In genomic region chr5:34498582-34498981, GRCh38 we compare ENCODE assay signal across 10 cellular contexts.
A peak's percentile ranks its signal among the peaks of the same experiment; 100 is the strongest.
DNase-seq lines count a peak whose midpoint lies in the region; ATAC-seq, FAIRE-seq and TF ChIP-seq lines count a peak whose summit lies in the region.
"Had no signal": no experiment of that assay in that cellular context is flagged by ENCODE, and none has a peak within 500 bp of the region (broad histone marks: within the 10 kb centered on the region; RNA-seq: fewer than 3 reads in every experiment).

No MANE protein-coding gene starts in this region.

- ATAC-seq in GM18517 (IDR thresholded peaks at IDR 0.05; ENCODE audit: unreplicated experiment) = no peak
- ATAC-seq in Right ventricle myocardium inferior = no peak

- no peaks in the 10 kb centered on the region for H4K20me1 ChIP-seq in BLaER1
- no peaks in the 10 kb centered on the region for H4K20me1 ChIP-seq in endothelial cell of umbilical vein (replicated peaks; ENCODE audit: control insufficient read depth, extremely low read depth, insufficient read depth, low read length)

- H3K4me3 ChIP-seq in BLaER1 (no peak overlapping the region), endothelial cell of umbilical vein (replicated peaks in 1 of 3; ENCODE audit: insufficient read depth in 1 of 3, low read depth in 1 of 3, low read length in 3 of 3) (no peak overlapping the region), neuronal stem cell (ENCODE audit: low read length in 2 of 2) (no peak overlapping the region)

- dilution Hi-C loops in endothelial cell of umbilical vein (cut with MboI; ENCODE audit: extremely low pct_ligation_motif_present, low sequenced_read_pairs) = loop anchor here (25.0 kb wide), 1 partner anchor 414 kb away; the partner anchor contains the start of genes BRIX1 and RAD1

- no peak for TF ChIP-seq CTCF in endothelial cell of umbilical vein (IDR thresholded peaks at IDR 0.05; ENCODE audit: extremely low read depth in 1 of 2, insufficient read depth in 1 of 2, low read depth in 1 of 2, low read length in 2 of 2)

- H3K9me3 ChIP-seq in BLaER1 (no peaks in the 10 kb centered on the region), endothelial cell of umbilical vein (replicated peaks; ENCODE audit: control insufficient read depth, insufficient read depth, low read length) (no peaks in the 10 kb centered on the region), neuronal stem cell (replicated peaks in 1 of 2; ENCODE audit: control insufficient read depth in 2 of 2, insufficient read depth in 1 of 2, low read depth in 1 of 2, low read length in 2 of 2) (no peaks in the 10 kb centered on the region)

- H3K27me3 ChIP-seq in BLaER1 = no peaks in the 10 kb centered on the region
- no peaks in the 10 kb centered on the region for H3K27me3 ChIP-seq in endothelial cell of umbilical vein (ENCODE audit: control insufficient read depth in 2 of 2, insufficient read depth in 2 of 2, low read length in 2 of 2)
- H3K27me3 ChIP-seq in neuronal stem cell (ENCODE audit: control insufficient read depth in 3 of 3, insufficient read depth in 3 of 3, low read depth in 1 of 3, low read length in 3 of 3) = no peaks in the 10 kb centered on the region

- H3K4ac ChIP-seq in neuronal stem cell (ENCODE audit: low read length) = no peak overlapping the region

- H4K91ac ChIP-seq in neuronal stem cell (ENCODE audit: low read depth, low read length, poor library complexity) = no peak overlapping the region

- H3K27ac ChIP-seq in BLaER1 (peak overlapping the region; percentile 16; the same call in 1 of the 2 replicates), endothelial cell of umbilical vein (ENCODE audit: insufficient read depth, low read depth, low read length) (peak overlapping the region; percentile 90), neuronal stem cell (replicated peaks; ENCODE audit: low read length) (no peak overlapping the region)

- H3K4me2 ChIP-seq in BLaER1 (0 out of 2 replicates have a peak overlapping the region, but pooled peaks have one; percentile 37), endothelial cell of umbilical vein (ENCODE audit: insufficient read depth, low read length) (no peak overlapping the region), neuronal stem cell (ENCODE audit: insufficient read depth, low read length, poor library complexity, severe bottlenecking) (no peak overlapping the region)

- intact Hi-C loops in endothelial cell of umbilical vein (cut with micrococcal nuclease) = loop anchor here (2.0 kb wide), 1 partner anchor 18 kb away; no protein-coding TSS in a partner anchor
- intact Hi-C loops in Right ventricle myocardium inferior (cut with DNase I) = no loop called here

- H2BK120ac ChIP-seq in neuronal stem cell (ENCODE audit: low read depth, low read length) = no peak overlapping the region

- H2AK5ac ChIP-seq in neuronal stem cell (ENCODE audit: low read depth, low read length) = no peak overlapping the region

- H3K79me1 ChIP-seq in neuronal stem cell (ENCODE audit: low read depth, low read length) = no peaks in the 10 kb centered on the region

- no peak overlapping the region for H4K8ac ChIP-seq in neuronal stem cell (ENCODE audit: low read depth, low read length)

- CTCF ChIA-PET in endothelial cell of umbilical vein (lab: Charles Lee) = interaction anchor here (0.6 to 1.6 kb wide), 6 partner anchors 12 to 291 kb away, joined by 3 to 9 read pairs (median 4); partner anchors contain the start of gene RAI14

- H3K9ac ChIP-seq in BLaER1 (no peak overlapping the region), endothelial cell of umbilical vein (replicated peaks; ENCODE audit: extremely low read depth, insufficient read depth, low read length) (no peak overlapping the region), neuronal stem cell (ENCODE audit: low read depth, low read length, poor library complexity) (no peak overlapping the region)

- H3K36me3 ChIP-seq in BLaER1 = no peaks in the 10 kb centered on the region
- H3K36me3 ChIP-seq in endothelial cell of umbilical vein (ENCODE audit: control insufficient read depth in 2 of 2, extremely low read depth in 1 of 2, insufficient read depth in 2 of 2, low read length in 2 of 2) = no peaks in the 10 kb centered on the region
- H3K36me3 ChIP-seq in neuronal stem cell (replicated peaks in 1 of 2; ENCODE audit: control insufficient read depth in 2 of 2, insufficient read depth in 2 of 2, low read length in 2 of 2) = no peaks in the 10 kb centered on the region

- H3K4me1 ChIP-seq in BLaER1 (peaks cover 72% of the 10 kb centered on the region), endothelial cell of umbilical vein (ENCODE audit: control insufficient read depth, extremely low read depth, insufficient read depth, low read length) (peaks cover 18% of the 10 kb centered on the region), neuronal stem cell (ENCODE audit: control insufficient read depth in 2 of 2, insufficient read depth in 1 of 2, low read depth in 1 of 2, low read length in 2 of 2) (peaks cover 0 to 17% of the 10 kb centered on the region in 2 donors)

- no peak overlapping the region for H2BK5ac ChIP-seq in neuronal stem cell (ENCODE audit: low read length)

- H3K18ac ChIP-seq in neuronal stem cell (ENCODE audit: low read length) = no peak overlapping the region

- H3K79me2 ChIP-seq in endothelial cell of umbilical vein (ENCODE audit: control insufficient read depth, insufficient read depth, low read length) = no peaks in the 10 kb centered on the region

- POLR2A ChIA-PET in endothelial cell of umbilical vein (lab: Charles Lee) = no interaction called here

- H3K23ac ChIP-seq in neuronal stem cell (ENCODE audit: low read depth, low read length, poor library complexity) = no peak overlapping the region

- no peak for TF ChIP-seq POLR2A in endothelial cell of umbilical vein (IDR thresholded peaks at IDR 0.05; ENCODE audit: low read depth, low read length)

- H3K14ac ChIP-seq in neuronal stem cell (ENCODE audit: low read length) = no peak overlapping the region

- FAIRE-seq in endothelial cell of umbilical vein (lab: Jason Lieb, UNC) = peak; percentile 31

- no peak overlapping the region for H2BK15ac ChIP-seq in neuronal stem cell (ENCODE audit: low read length)

- no peaks in the 10 kb centered on the region for H3K9me1 ChIP-seq in endothelial cell of umbilical vein (replicated peaks; ENCODE audit: control insufficient read depth, extremely low read depth, insufficient read depth, low read length)

- BruUV-seq in endothelial cell of umbilical vein (replicated peaks; lab: Mats Ljungman, UMichigan) = no TSS peak

- peak overlapping the region; percentile 97 for H2AFZ ChIP-seq in endothelial cell of umbilical vein (ENCODE audit: low read depth, low read length)
- H2AFZ ChIP-seq in neuronal stem cell (ENCODE audit: low read length) = peak overlapping the region; percentile 59

- peak; percentile 51 for DNase-seq in MV-4-11 (lab: John Stamatoyannopoulos, UW)
- no peak for DNase-seq in endothelial cell of umbilical vein (ENCODE audit: low read depth, low spot score)
- DNase-seq in neuronal stem cell (ENCODE audit: low spot score) = no peak
- DNase-seq in NCI-H146 (lab: John Stamatoyannopoulos, UW) = no peak
- DNase-seq in Right ventricle myocardium inferior (ENCODE audit: missing footprints) = no peak
- DNase-seq in activated effector memory CD4-positive, alpha-beta T cell treated with anti-CD3 and anti-CD28 coated beads, Interleukin-2, amount 50 U/mL, for 16 hours = no peak
- DNase-seq: activated effector memory CD4-positive, alpha-beta T cell treated with Interleukin-2 at 50 U/mL for 16 hours; stimulated activated CD8-positive, alpha-beta memory T cell treated with anti-CD3 and anti-CD28 coated beads, Interleukin-4, amount 100 ng/mL, for 48 hours had no signal

- H2BK12ac ChIP-seq in neuronal stem cell (ENCODE audit: low read length) = no peak overlapping the region

- no CpG with 5 or more reads among the region's 4 CpGs for WGBS in neuronal stem cell (ENCODE audit: extremely low coverage in 2 of 2, insufficient read length in 2 of 2, insufficient replicate concordance in 1 of 2), 2 donors

TF ChIP-seq in endothelial cell of umbilical vein, 7 proteins besides CTCF, POLR2A, EP300 and RAD21:
- no peak for TF ChIP-seq POLR2AphosphoS5 (IDR thresholded peaks at IDR 0.05; ENCODE audit: insufficient read depth, low read depth, low read length)
- no peak for TF ChIP-seq EZH2 (IDR thresholded peaks at IDR 0.05; ENCODE audit: borderline replicate concordance, low read depth, low read length, severe bottlenecking)
- no peak for TF ChIP-seq MAX (IDR thresholded peaks at IDR 0.05; ENCODE audit: insufficient read depth, insufficient read length)
- TF ChIP-seq MYC (IDR thresholded peaks at IDR 0.05; ENCODE audit: low read depth, low read length) = no peak
- TF ChIP-seq FOS (IDR thresholded peaks at IDR 0.05; ENCODE audit: borderline replicate concordance, insufficient read depth, low read length) = no peak
- TF ChIP-seq GATA2 (IDR thresholded peaks at IDR 0.05; ENCODE audit: insufficient read depth, insufficient read length, low read depth, low read length) = no peak
- no peak for TF ChIP-seq JUN (IDR thresholded peaks at IDR 0.05; ENCODE audit: borderline replicate concordance, insufficient read depth, insufficient read length, low read depth)
TF ChIP-seq in endothelial cell of umbilical vein: peak in this region for 0.
